ENCODE assay signal across 17 cellular contexts in the genomic region with DNA sequence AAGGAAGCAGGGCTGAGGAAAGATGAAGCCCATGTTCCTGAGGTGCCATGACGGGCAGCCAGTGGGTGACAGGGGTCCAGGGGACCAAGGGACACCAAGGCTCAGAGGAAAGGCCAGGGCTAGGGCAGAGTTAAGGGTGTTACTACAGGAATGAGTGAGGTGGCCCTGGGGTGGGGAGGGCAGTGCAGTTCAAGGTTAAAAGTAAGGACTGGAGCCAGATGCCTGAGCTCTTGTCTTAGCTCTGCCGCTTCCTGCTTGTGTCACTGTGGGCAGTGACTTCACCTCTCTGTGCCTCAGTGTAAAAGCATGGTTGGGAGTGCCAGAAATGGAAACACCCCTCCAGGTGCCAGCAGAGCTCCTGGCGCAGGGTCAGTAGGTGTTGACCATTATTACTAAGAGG. TPM values are rescaled to one million over a fixed set of nuclear protein-coding genes. Genes with fewer than 3 reads are reported as not detected.
DNase-seq lines count a peak whose midpoint lies in the region; ATAC-seq lines count a peak whose summit lies in the region.
"Had no signal": no experiment of that assay in that cellular context is flagged by ENCODE, and none has a peak within 500 bp of the region (broad histone marks: within the 10 kb centered on the region; RNA-seq: fewer than 3 reads in every experiment).

No MANE protein-coding gene starts in this region.

- H3K27ac Mint-ChIP-seq in activated naive CD8-positive, alpha-beta T cell treated with anti-CD3 and anti-CD28 coated beads, Interleukin-2, amount 10 ng/mL, durations not matched to agents 7 days and 5 days = peak overlapping the region; percentile 75
- no peak overlapping the region for H3K27ac Mint-ChIP-seq in activated naive CD8-positive, alpha-beta T cell treated with anti-CD3 and anti-CD28 coated beads, Interleukin-2, amount 50 U/mL, for 24 hours
- H3K27ac Mint-ChIP-seq in activated T-helper 1 cell treated with anti-CD3 and anti-CD28 coated beads, Interleukin-12 subunit alpha, Interleukin-12 subunit beta, Interleukin-2, Interleukin-4 antibody, amounts not matched to agents 30 ng/mL and 10 ng/mL and 1 ng/mL, durations not matched to agents 14 hours and 24 hours and 36 hours = peak overlapping the region; percentile 20
- no peak overlapping the region for H3K27ac Mint-ChIP-seq in activated T-helper 17 cell treated with anti-CD3 and anti-CD28 coated beads, Interleukin-2, amount 50 U/mL, for 72 hours
- H3K27ac Mint-ChIP-seq in stimulated activated effector memory CD8-positive, alpha-beta T cell treated with anti-CD3 and anti-CD28 coated beads, Interleukin-12 subunit alpha, Interleukin-12 subunit beta, amount 100 ng/mL, for 72 hours = peak overlapping the region; percentile 54
- H3K27ac Mint-ChIP-seq: CD8-positive, alpha-beta memory T cell had no signal

- intact Hi-C loops in activated T-helper 1 cell treated with anti-CD3 and anti-CD28 coated beads, Interleukin-12 subunit alpha, Interleukin-12 subunit beta, Interleukin-2, Interleukin-4 antibody, amounts not matched to agents 30 ng/mL and 10 ng/mL and 1 ng/mL, durations not matched to agents 14 hours and 24 hours and 36 hours (cut with micrococcal nuclease) = no loop called here

- H3K27me3 Mint-ChIP-seq in activated naive CD8-positive, alpha-beta T cell treated with anti-CD3 and anti-CD28 coated beads, Interleukin-2, amount 10 ng/mL, durations not matched to agents 7 days and 5 days = no peaks in the 10 kb centered on the region
- no peaks in the 10 kb centered on the region for H3K27me3 Mint-ChIP-seq in activated naive CD8-positive, alpha-beta T cell treated with anti-CD3 and anti-CD28 coated beads, Interleukin-2, amount 50 U/mL, for 24 hours
- H3K27me3 Mint-ChIP-seq in activated T-helper 1 cell treated with anti-CD3 and anti-CD28 coated beads, Interleukin-12 subunit alpha, Interleukin-12 subunit beta, Interleukin-2, Interleukin-4 antibody, amounts not matched to agents 30 ng/mL and 10 ng/mL and 1 ng/mL, durations not matched to agents 14 hours and 24 hours and 36 hours (ENCODE audit: insufficient read depth) = no peaks in the 10 kb centered on the region
- no peaks in the 10 kb centered on the region for H3K27me3 Mint-ChIP-seq in activated T-helper 17 cell treated with anti-CD3 and anti-CD28 coated beads, Interleukin-2, amount 50 U/mL, for 72 hours
- H3K27me3 Mint-ChIP-seq: CD4-positive, CD25-positive, alpha-beta regulatory T cell; CD8-positive, alpha-beta memory T cell had no signal

- H3K36me3 Mint-ChIP-seq in activated naive CD8-positive, alpha-beta T cell treated with anti-CD3 and anti-CD28 coated beads, Interleukin-2, amount 10 ng/mL, durations not matched to agents 7 days and 5 days = peaks cover 16% of the 10 kb centered on the region
- peaks cover 23% of the 10 kb centered on the region for H3K36me3 Mint-ChIP-seq in activated naive CD8-positive, alpha-beta T cell treated with anti-CD3 and anti-CD28 coated beads, Interleukin-2, amount 50 U/mL, for 24 hours (ENCODE audit: low read depth)
- peaks cover 38% of the 10 kb centered on the region for H3K36me3 Mint-ChIP-seq in activated T-helper 1 cell treated with anti-CD3 and anti-CD28 coated beads, Interleukin-12 subunit alpha, Interleukin-12 subunit beta, Interleukin-2, Interleukin-4 antibody, amounts not matched to agents 30 ng/mL and 10 ng/mL and 1 ng/mL, durations not matched to agents 14 hours and 24 hours and 36 hours (ENCODE audit: low read depth)
- H3K36me3 Mint-ChIP-seq in activated T-helper 17 cell treated with anti-CD3 and anti-CD28 coated beads, Interleukin-2, amount 50 U/mL, for 72 hours (ENCODE audit: low read depth) = peaks cover 67% of the 10 kb centered on the region
- H3K36me3 Mint-ChIP-seq in stimulated activated effector memory CD8-positive, alpha-beta T cell treated with anti-CD3 and anti-CD28 coated beads, Interleukin-12 subunit alpha, Interleukin-12 subunit beta, amount 100 ng/mL, for 72 hours = peaks cover 68% of the 10 kb centered on the region

- ATAC-seq in activated naive CD8-positive, alpha-beta T cell treated with anti-CD3 and anti-CD28 coated beads, Interleukin-2, amount 10 ng/mL, durations not matched to agents 7 days and 5 days (ENCODE audit: low read depth) = peak; percentile 50
- ATAC-seq in activated naive CD8-positive, alpha-beta T cell treated with anti-CD3 and anti-CD28 coated beads, Interleukin-2, amount 50 U/mL, for 24 hours = no peak
- peak; percentile 67 for ATAC-seq in activated T-helper 17 cell treated with anti-CD3 and anti-CD28 coated beads, Interleukin-2, amount 50 U/mL, for 72 hours (replicated peaks)
- ATAC-seq in stimulated activated effector memory CD8-positive, alpha-beta T cell treated with anti-CD3 and anti-CD28 coated beads, Interleukin-12 subunit alpha, Interleukin-12 subunit beta, amount 100 ng/mL, for 72 hours = no peak
- no peak for ATAC-seq in GM18858 (IDR thresholded peaks at IDR 0.05; ENCODE audit: unreplicated experiment)

- H3K4me1 Mint-ChIP-seq in activated naive CD8-positive, alpha-beta T cell treated with anti-CD3 and anti-CD28 coated beads, Interleukin-2, amount 10 ng/mL, durations not matched to agents 7 days and 5 days = peaks cover 12% of the 10 kb centered on the region
- peaks cover 8% of the 10 kb centered on the region for H3K4me1 Mint-ChIP-seq in activated naive CD8-positive, alpha-beta T cell treated with anti-CD3 and anti-CD28 coated beads, Interleukin-2, amount 50 U/mL, for 24 hours
- H3K4me1 Mint-ChIP-seq in activated T-helper 1 cell treated with anti-CD3 and anti-CD28 coated beads, Interleukin-12 subunit alpha, Interleukin-12 subunit beta, Interleukin-2, Interleukin-4 antibody, amounts not matched to agents 30 ng/mL and 10 ng/mL and 1 ng/mL, durations not matched to agents 14 hours and 24 hours and 36 hours (ENCODE audit: low read depth) = peaks cover 7% of the 10 kb centered on the region
- no peaks in the 10 kb centered on the region for H3K4me1 Mint-ChIP-seq in activated T-helper 17 cell treated with anti-CD3 and anti-CD28 coated beads, Interleukin-2, amount 50 U/mL, for 72 hours
- H3K4me1 Mint-ChIP-seq in stimulated activated effector memory CD8-positive, alpha-beta T cell treated with anti-CD3 and anti-CD28 coated beads, Interleukin-12 subunit alpha, Interleukin-12 subunit beta, amount 100 ng/mL, for 72 hours = peaks cover 21% of the 10 kb centered on the region

- POLR2A ChIA-PET in activated naive CD8-positive, alpha-beta T cell treated with anti-CD3 and anti-CD28 coated beads, Interleukin-2, amount 10 ng/mL, durations not matched to agents 7 days and 5 days (lab: Charles Lee) = interaction anchor here (1.0 to 1.8 kb wide), 2 partner anchors 12 to 24 kb away, joined by 4 to 7 read pairs; a partner anchor contains a TSS

- H3K4me3 Mint-ChIP-seq in activated naive CD8-positive, alpha-beta T cell treated with anti-CD3 and anti-CD28 coated beads, Interleukin-2, amount 10 ng/mL, durations not matched to agents 7 days and 5 days = no peak overlapping the region
- H3K4me3 Mint-ChIP-seq in activated naive CD8-positive, alpha-beta T cell treated with anti-CD3 and anti-CD28 coated beads, Interleukin-2, amount 50 U/mL, for 24 hours = no peak overlapping the region
- H3K4me3 Mint-ChIP-seq in activated T-helper 1 cell treated with anti-CD3 and anti-CD28 coated beads, Interleukin-12 subunit alpha, Interleukin-12 subunit beta, Interleukin-2, Interleukin-4 antibody, amounts not matched to agents 30 ng/mL and 10 ng/mL and 1 ng/mL, durations not matched to agents 14 hours and 24 hours and 36 hours = no peak overlapping the region
- no peak overlapping the region for H3K4me3 Mint-ChIP-seq in activated T-helper 17 cell treated with anti-CD3 and anti-CD28 coated beads, Interleukin-2, amount 50 U/mL, for 72 hours
- H3K4me3 Mint-ChIP-seq in stimulated activated effector memory CD8-positive, alpha-beta T cell treated with anti-CD3 and anti-CD28 coated beads, Interleukin-12 subunit alpha, Interleukin-12 subunit beta, amount 100 ng/mL, for 72 hours = no peak overlapping the region

- no peak for DNase-seq in activated naive CD8-positive, alpha-beta T cell treated with anti-CD3 and anti-CD28 coated beads, Interleukin-2, amount 10 ng/mL, durations not matched to agents 7 days and 5 days
- DNase-seq in activated naive CD8-positive, alpha-beta T cell treated with anti-CD3 and anti-CD28 coated beads, Interleukin-2, amount 50 U/mL, for 24 hours = no peak
- DNase-seq in activated T-helper 1 cell treated with anti-CD3 and anti-CD28 coated beads, Interleukin-12 subunit alpha, Interleukin-12 subunit beta, Interleukin-2, Interleukin-4 antibody, amounts not matched to agents 30 ng/mL and 10 ng/mL and 1 ng/mL, durations not matched to agents 14 hours and 24 hours and 36 hours (ENCODE audit: low spot score) = no peak
- no peak for DNase-seq in stimulated activated effector memory CD8-positive, alpha-beta T cell treated with anti-CD3 and anti-CD28 coated beads, Interleukin-12 subunit alpha, Interleukin-12 subunit beta, amount 100 ng/mL, for 72 hours (ENCODE audit: low spot score in 2 of 2)
- DNase-seq in epidermal melanocyte (ENCODE audit: insufficient read length, low spot score) = no peak
- DNase-seq: ACHN; BE2C; C1 segment of cervical spinal cord; CD4-positive, CD25-positive, alpha-beta regulatory T cell; CD8-positive, alpha-beta memory T cell; COR-L47; DMS 273 treated with DMSO at 0.1 percent for 48 hours; GM23248 had no signal

- no peaks in the 10 kb centered on the region for H3K9me3 Mint-ChIP-seq in activated naive CD8-positive, alpha-beta T cell treated with anti-CD3 and anti-CD28 coated beads, Interleukin-2, amount 10 ng/mL, durations not matched to agents 7 days and 5 days
- H3K9me3 Mint-ChIP-seq in activated naive CD8-positive, alpha-beta T cell treated with anti-CD3 and anti-CD28 coated beads, Interleukin-2, amount 50 U/mL, for 24 hours = no peaks in the 10 kb centered on the region
- no peaks in the 10 kb centered on the region for H3K9me3 Mint-ChIP-seq in activated T-helper 1 cell treated with anti-CD3 and anti-CD28 coated beads, Interleukin-12 subunit alpha, Interleukin-12 subunit beta, Interleukin-2, Interleukin-4 antibody, amounts not matched to agents 30 ng/mL and 10 ng/mL and 1 ng/mL, durations not matched to agents 14 hours and 24 hours and 36 hours
- no peaks in the 10 kb centered on the region for H3K9me3 Mint-ChIP-seq in activated T-helper 17 cell treated with anti-CD3 and anti-CD28 coated beads, Interleukin-2, amount 50 U/mL, for 72 hours
- H3K9me3 Mint-ChIP-seq in stimulated activated effector memory CD8-positive, alpha-beta T cell treated with anti-CD3 and anti-CD28 coated beads, Interleukin-12 subunit alpha, Interleukin-12 subunit beta, amount 100 ng/mL, for 72 hours = no peaks in the 10 kb centered on the region
- H3K9me3 Mint-ChIP-seq: CD4-positive, CD25-positive, alpha-beta regulatory T cell; CD8-positive, alpha-beta memory T cell had no signal

RNA-seq across cellular contexts. Expression of a gene that starts 4.9 kb away (rescaled TPM):
- 1 to 10 TPM; 1.6 to 1.9 TPM for total RNA-seq in activated naive CD8-positive, alpha-beta T cell treated with anti-CD3 and anti-CD28 coated beads, Interleukin-2, amount 10 ng/mL, durations not matched to agents 7 days and 5 days
- 0.98 and 1.0 TPM in 2 replicates for total RNA-seq in activated T-helper 1 cell treated with anti-CD3 and anti-CD28 coated beads, Interleukin-12 subunit alpha, Interleukin-12 subunit beta, Interleukin-2, Interleukin-4 antibody, amounts not matched to agents 30 ng/mL and 10 ng/mL and 1 ng/mL, durations not matched to agents 14 hours and 24 hours and 36 hours
- total RNA-seq in activated T-helper 17 cell treated with anti-CD3 and anti-CD28 coated beads, Interleukin-2, amount 50 U/mL, for 72 hours = under 1 TPM; 0.61 to 0.99 TPM
- total RNA-seq: CD4-positive, CD25-positive, alpha-beta regulatory T cell; GM23248 had no signal

RNA-seq across cellular contexts. Expression of a gene that starts 7.8 kb away (rescaled TPM):
- total RNA-seq in activated naive CD8-positive, alpha-beta T cell treated with anti-CD3 and anti-CD28 coated beads, Interleukin-2, amount 10 ng/mL, durations not matched to agents 7 days and 5 days = 10 to 100 TPM; 87.4 to 92.2 TPM
- 105 and 118 TPM in 2 replicates for total RNA-seq in activated T-helper 1 cell treated with anti-CD3 and anti-CD28 coated beads, Interleukin-12 subunit alpha, Interleukin-12 subunit beta, Interleukin-2, Interleukin-4 antibody, amounts not matched to agents 30 ng/mL and 10 ng/mL and 1 ng/mL, durations not matched to agents 14 hours and 24 hours and 36 hours
- 10 to 100 TPM; 54.7 to 95.6 TPM for total RNA-seq in activated T-helper 17 cell treated with anti-CD3 and anti-CD28 coated beads, Interleukin-2, amount 50 U/mL, for 72 hours

RNA-seq across cellular contexts. Expression of a gene that starts 11.5 kb away (rescaled TPM):
- total RNA-seq in activated naive CD8-positive, alpha-beta T cell treated with anti-CD3 and anti-CD28 coated beads, Interleukin-2, amount 10 ng/mL, durations not matched to agents 7 days and 5 days = 100 to 1,000 TPM; 407 to 412 TPM
- 434 and 451 TPM in 2 replicates for total RNA-seq in activated T-helper 1 cell treated with anti-CD3 and anti-CD28 coated beads, Interleukin-12 subunit alpha, Interleukin-12 subunit beta, Interleukin-2, Interleukin-4 antibody, amounts not matched to agents 30 ng/mL and 10 ng/mL and 1 ng/mL, durations not matched to agents 14 hours and 24 hours and 36 hours
- 100 to 1,000 TPM; 331 to 427 TPM for total RNA-seq in activated T-helper 17 cell treated with anti-CD3 and anti-CD28 coated beads, Interleukin-2, amount 50 U/mL, for 72 hours

RNA-seq across cellular contexts. Expression of a gene that starts 24.1 kb away (rescaled TPM):
- total RNA-seq in activated naive CD8-positive, alpha-beta T cell treated with anti-CD3 and anti-CD28 coated beads, Interleukin-2, amount 10 ng/mL, durations not matched to agents 7 days and 5 days = 10 to 100 TPM; 50.5 to 51.7 TPM
- 41.0 and 48.4 TPM in 2 replicates for total RNA-seq in activated T-helper 1 cell treated with anti-CD3 and anti-CD28 coated beads, Interleukin-12 subunit alpha, Interleukin-12 subunit beta, Interleukin-2, Interleukin-4 antibody, amounts not matched to agents 30 ng/mL and 10 ng/mL and 1 ng/mL, durations not matched to agents 14 hours and 24 hours and 36 hours
- total RNA-seq in activated T-helper 17 cell treated with anti-CD3 and anti-CD28 coated beads, Interleukin-2, amount 50 U/mL, for 72 hours = 10 to 100 TPM; 32.0 to 37.2 TPM

RNA-seq across cellular contexts. Expression of a gene that starts 29.7 kb away (rescaled TPM):
- total RNA-seq in activated naive CD8-positive, alpha-beta T cell treated with anti-CD3 and anti-CD28 coated beads, Interleukin-2, amount 10 ng/mL, durations not matched to agents 7 days and 5 days = 1 to 10 TPM in 1 of 2 experiments, under 1 TPM in 1; 0.88 to 1.7 TPM
- 0.41 and 0.51 TPM in 2 replicates for total RNA-seq in activated T-helper 1 cell treated with anti-CD3 and anti-CD28 coated beads, Interleukin-12 subunit alpha, Interleukin-12 subunit beta, Interleukin-2, Interleukin-4 antibody, amounts not matched to agents 30 ng/mL and 10 ng/mL and 1 ng/mL, durations not matched to agents 14 hours and 24 hours and 36 hours
- 1 to 10 TPM in 1 of 2 donors, under 1 TPM in 1; 0.73 to 8.0 TPM for total RNA-seq in activated T-helper 17 cell treated with anti-CD3 and anti-CD28 coated beads, Interleukin-2, amount 50 U/mL, for 72 hours
- total RNA-seq: CD4-positive, CD25-positive, alpha-beta regulatory T cell; GM23248; H4; HT1080 had no signal

Comparison
In these comparisons a context has a peak if more than half of its experiments do, and no peak if none do; other contexts are left out.
1. ATAC-seq: peak in activated naive CD8-positive, alpha-beta T cell treated with anti-CD3 and anti-CD28 coated beads, Interleukin-2, amount 10 ng/mL, durations not matched to agents 7 days and 5 days (single experiment) and activated T-helper 17 cell treated with anti-CD3 and anti-CD28 coated beads, Interleukin-2, amount 50 U/mL, for 72 hours (single experiment); none in activated naive CD8-positive, alpha-beta T cell treated with anti-CD3 and anti-CD28 coated beads, Interleukin-2, amount 50 U/mL, for 24 hours (single experiment), stimulated activated effector memory CD8-positive, alpha-beta T cell treated with anti-CD3 and anti-CD28 coated beads, Interleukin-12 subunit alpha, Interleukin-12 subunit beta, amount 100 ng/mL, for 72 hours (single experiment) and GM18858 (single experiment).
2. H3K27ac Mint-ChIP-seq: peak in activated naive CD8-positive, alpha-beta T cell treated with anti-CD3 and anti-CD28 coated beads, Interleukin-2, amount 10 ng/mL, durations not matched to agents 7 days and 5 days (single experiment), activated T-helper 1 cell treated with anti-CD3 and anti-CD28 coated beads, Interleukin-12 subunit alpha, Interleukin-12 subunit beta, Interleukin-2, Interleukin-4 antibody, amounts not matched to agents 30 ng/mL and 10 ng/mL and 1 ng/mL, durations not matched to agents 14 hours and 24 hours and 36 hours (single experiment) and stimulated activated effector memory CD8-positive, alpha-beta T cell treated with anti-CD3 and anti-CD28 coated beads, Interleukin-12 subunit alpha, Interleukin-12 subunit beta, amount 100 ng/mL, for 72 hours (single experiment); none in activated naive CD8-positive, alpha-beta T cell treated with anti-CD3 and anti-CD28 coated beads, Interleukin-2, amount 50 U/mL, for 24 hours (single experiment) and activated T-helper 17 cell treated with anti-CD3 and anti-CD28 coated beads, Interleukin-2, amount 50 U/mL, for 72 hours (single experiment).